Comparison of ENCODE assay signal across 8 cellular contexts in genomic region chr10:97498076-97498840, GRCh38. TPM values are rescaled to one million over a fixed set of nuclear protein-coding genes. Genes with fewer than 3 reads are reported as not detected.
DNase-seq lines count a peak whose midpoint lies in the region; ATAC-seq and TF ChIP-seq lines count a peak whose summit lies in the region.

Gene MMS19, minus strand, starts transcription at chr10:97498422. Its CDS starts 38 bp downstream, at chr10:97498384.

- H3K27me3 ChIP-seq in SU-DHL-6 (ENCODE audit: low read length): no peaks in the 10 kb centered on the region
- no peaks in the 10 kb centered on the region for H3K27me3 ChIP-seq in parathyroid adenoma (ENCODE audit: control insufficient read depth, insufficient read depth, low read length)
- H3K27me3 ChIP-seq in tibial nerve: no peaks in the 10 kb centered on the region

- DNase-seq in NCI-H128 (lab: John Stamatoyannopoulos, UW; ENCODE audit: unreplicated experiment) (peak; percentile 95), Right ventricle myocardium inferior (ENCODE audit: missing footprints) (peak; percentile 100), tibial nerve (ENCODE audit: low spot score in 2 of 2) (peak; percentile 99 to 100)
- DNase-seq in activated naive CD8-positive, alpha-beta T cell treated with anti-CD3 and anti-CD28 coated beads, Interleukin-2, amount 10 ng/mL, durations not matched to agents 7 days and 5 days: peak; percentile 100

- ATAC-seq in HG02678 (IDR thresholded peaks at IDR 0.05; ENCODE audit: unreplicated experiment): peak; percentile 92
- peak; percentile 91 for ATAC-seq in activated naive CD8-positive, alpha-beta T cell treated with anti-CD3 and anti-CD28 coated beads, Interleukin-2, amount 10 ng/mL, durations not matched to agents 7 days and 5 days (ENCODE audit: low read depth)
- peak; percentile 93 for ATAC-seq in Right ventricle myocardium inferior

- intact Hi-C loops in Right ventricle myocardium inferior (cut with DNase I): loop anchor here (5.0 kb wide), 3 partner anchors 36 to 71 kb away; partner anchors contain the start of gene PGAM1

- H3K9ac ChIP-seq in SU-DHL-6 (ENCODE audit: low read length) (peak within 1 kb of the TSS; percentile 80), parathyroid adenoma (peak within 1 kb of the TSS; percentile 68)

- TF ChIP-seq POLR2A in GM10847 (IDR thresholded peaks at IDR 0.05; ENCODE audit: extremely low read depth, insufficient read length) (peak; percentile 81), tibial nerve (IDR thresholded peaks at IDR 0.05) (peak; percentile 70 to 77)

- H3K27me3 Mint-ChIP-seq in activated naive CD8-positive, alpha-beta T cell treated with anti-CD3 and anti-CD28 coated beads, Interleukin-2, amount 10 ng/mL, durations not matched to agents 7 days and 5 days: peaks cover 35% of the 10 kb centered on the region

- no peaks in the 10 kb centered on the region for H3K9me2 ChIP-seq in SU-DHL-6 (replicated peaks; ENCODE audit: insufficient read depth, low read length)

- H3K4me3 Mint-ChIP-seq in activated naive CD8-positive, alpha-beta T cell treated with anti-CD3 and anti-CD28 coated beads, Interleukin-2, amount 10 ng/mL, durations not matched to agents 7 days and 5 days: peak within 1 kb of the TSS; percentile 94

- TF ChIP-seq EP300 in tibial nerve (IDR thresholded peaks at IDR 0.05): peak; percentile 88 to 97

- H3F3A ChIP-seq in SU-DHL-6 (ENCODE audit: insufficient read depth): no peaks in the 10 kb centered on the region

- TF ChIP-seq CTCF in SU-DHL-6 (IDR thresholded peaks at IDR 0.05; ENCODE audit: insufficient read depth, low read length, poor library complexity, severe bottlenecking) (no peak), parathyroid adenoma (IDR thresholded peaks at IDR 0.05) (peak; percentile 25), tibial nerve (IDR thresholded peaks at IDR 0.05) (peak in 2 of 5 experiments; percentile 21 to 48)

- H3K9me3 Mint-ChIP-seq in activated naive CD8-positive, alpha-beta T cell treated with anti-CD3 and anti-CD28 coated beads, Interleukin-2, amount 10 ng/mL, durations not matched to agents 7 days and 5 days: no peaks in the 10 kb centered on the region

- peaks cover 38% of the 10 kb centered on the region for H3K4me1 Mint-ChIP-seq in activated naive CD8-positive, alpha-beta T cell treated with anti-CD3 and anti-CD28 coated beads, Interleukin-2, amount 10 ng/mL, durations not matched to agents 7 days and 5 days

- H3K36me3 Mint-ChIP-seq in activated naive CD8-positive, alpha-beta T cell treated with anti-CD3 and anti-CD28 coated beads, Interleukin-2, amount 10 ng/mL, durations not matched to agents 7 days and 5 days: peaks cover 4% of the 10 kb centered on the region

- POLR2A ChIA-PET in activated naive CD8-positive, alpha-beta T cell treated with anti-CD3 and anti-CD28 coated beads, Interleukin-2, amount 10 ng/mL, durations not matched to agents 7 days and 5 days (lab: Charles Lee): interaction anchor here (0.5 to 2.0 kb wide), 3 partner anchors 10 to 163 kb away, joined by 3 to 5 read pairs (median 4); no protein-coding TSS in a partner anchor

- H3K27ac ChIP-seq in SU-DHL-6 (ENCODE audit: low read depth, low read length) (peak within 1 kb of the TSS; percentile 67), parathyroid adenoma (peak within 1 kb of the TSS; percentile 81), tibial nerve (peak within 1 kb of the TSS; percentile 69 to 96 (median 94))

- H3K9me3 ChIP-seq in SU-DHL-6 (ENCODE audit: insufficient read depth, low read length) (no peaks in the 10 kb centered on the region), parathyroid adenoma (ENCODE audit: control insufficient read depth, low read length) (no peaks in the 10 kb centered on the region), tibial nerve (no peaks in the 10 kb centered on the region)

- WGBS in tibial nerve, 2 donors: 1% methylated on average over 37 to 64 of the region's 73 CpGs

- peak within 1 kb of the TSS; percentile 100 for H3K4me2 ChIP-seq in SU-DHL-6 (ENCODE audit: low read depth, low read length, poor library complexity, severe bottlenecking)
- H3K4me2 ChIP-seq in parathyroid adenoma (ENCODE audit: low read length): peak within 1 kb of the TSS; percentile 98

- H3K36me3 ChIP-seq in SU-DHL-6 (ENCODE audit: low read length) (no peaks in the 10 kb centered on the region), parathyroid adenoma (ENCODE audit: control insufficient read depth, insufficient read depth, low read length) (no peaks in the 10 kb centered on the region), tibial nerve (peaks cover 0 to 2% (median 0%) of the 10 kb centered on the region in 3 donors)

- peaks cover 3% of the 10 kb centered on the region for H3K4me1 ChIP-seq in parathyroid adenoma
- peaks cover 0 to 55% (median 28%) of the 10 kb centered on the region in 4 donors for H3K4me1 ChIP-seq in tibial nerve

- peak within 1 kb of the TSS; percentile 85 for H2AFZ ChIP-seq in SU-DHL-6 (ENCODE audit: low read depth, low read length, severe bottlenecking)
- peak within 1 kb of the TSS; percentile 78 for H2AFZ ChIP-seq in parathyroid adenoma

- peak within 1 kb of the TSS; percentile 98 for H3K27ac Mint-ChIP-seq in activated naive CD8-positive, alpha-beta T cell treated with anti-CD3 and anti-CD28 coated beads, Interleukin-2, amount 10 ng/mL, durations not matched to agents 7 days and 5 days

- H3K79me2 ChIP-seq in SU-DHL-6 (ENCODE audit: insufficient read depth, low read length) (peaks cover 48% of the 10 kb centered on the region), parathyroid adenoma (peaks cover 32% of the 10 kb centered on the region)

- H4K20me1 ChIP-seq in SU-DHL-6 (ENCODE audit: low read depth, low read length): peaks cover 9% of the 10 kb centered on the region; the same call in 1 of the 2 replicates

- H3K4me3 ChIP-seq in SU-DHL-6 (ENCODE audit: insufficient read depth, low read length, poor library complexity, severe bottlenecking): peak within 1 kb of the TSS; percentile 63
- peak within 1 kb of the TSS; percentile 90 for H3K4me3 ChIP-seq in parathyroid adenoma (ENCODE audit: low read depth, low read length)
- H3K4me3 ChIP-seq in tibial nerve: peak within 1 kb of the TSS; percentile 72 to 94 (median 90)

RNA-seq across cellular contexts. Expression of gene MMS19, which starts in this region (rescaled TPM):
- total RNA-seq in activated naive CD8-positive, alpha-beta T cell treated with anti-CD3 and anti-CD28 coated beads, Interleukin-2, amount 10 ng/mL, durations not matched to agents 7 days and 5 days: 10 to 100 TPM; 87.9 to 89.7 TPM
- total RNA-seq in Right ventricle myocardium inferior (37.7 TPM), tibial nerve (10 to 100 TPM; 80.4 to 90.2 (median 88.4) TPM)

Comparison
In these comparisons a context has a peak if more than half of its experiments do, and no peak if none do; other contexts are left out.
1. Peak in every context shown above with its lines: DNase-seq, ATAC-seq, H3K4me3 ChIP-seq and H3K27ac ChIP-seq.